Comparison of ENCODE assay signal across 1 cellular context in the genomic region with DNA sequence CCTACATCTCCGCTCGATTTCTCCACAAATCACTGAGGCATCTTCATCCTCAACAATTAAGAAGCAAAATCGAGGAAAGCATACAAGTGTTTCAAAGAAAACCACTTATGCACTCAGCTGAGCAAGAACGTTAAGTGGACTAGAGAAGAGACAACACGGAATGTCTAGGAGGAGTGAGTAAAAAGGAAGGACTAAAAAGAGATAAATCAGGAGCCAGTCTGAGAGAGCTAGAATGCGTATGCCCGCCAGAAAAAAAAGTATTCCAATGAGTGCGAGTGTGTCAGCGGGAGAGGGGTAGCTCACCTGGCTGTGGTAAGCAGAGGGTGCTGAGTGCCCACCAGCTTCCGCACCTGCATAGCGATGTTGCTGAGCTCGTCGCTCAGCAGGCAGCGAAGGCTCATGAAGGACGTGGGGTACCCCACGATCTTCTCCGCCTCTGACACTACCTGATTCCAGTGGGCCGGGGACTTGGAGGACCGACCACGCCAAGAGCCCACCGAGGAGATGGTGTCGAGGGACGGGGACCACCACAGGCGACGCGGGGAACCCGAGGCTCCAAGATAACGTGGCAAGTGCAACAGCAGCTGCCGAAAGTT.
TF ChIP-seq lines count a peak whose summit lies in the region.

No MANE protein-coding gene starts in this region.

TF ChIP-seq in GM12878, 131 proteins besides CTCF, POLR2A, EP300 and RAD21 (continued from another document):
- TF ChIP-seq, protein P1, sequence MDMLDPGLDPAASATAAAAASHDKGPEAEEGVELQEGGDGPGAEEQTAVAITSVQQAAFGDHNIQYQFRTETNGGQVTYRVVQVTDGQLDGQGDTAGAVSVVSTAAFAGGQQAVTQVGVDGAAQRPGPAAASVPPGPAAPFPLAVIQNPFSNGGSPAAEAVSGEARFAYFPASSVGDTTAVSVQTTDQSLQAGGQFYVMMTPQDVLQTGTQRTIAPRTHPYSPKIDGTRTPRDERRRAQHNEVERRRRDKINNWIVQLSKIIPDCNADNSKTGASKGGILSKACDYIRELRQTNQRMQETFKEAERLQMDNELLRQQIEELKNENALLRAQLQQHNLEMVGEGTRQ (IDR thresholded peaks at IDR 0.05; ENCODE audit: borderline replicate concordance, low read depth, low read length), result no peak
- no peak for TF ChIP-seq POLR2AphosphoS2 (IDR thresholded peaks at IDR 0.05; ENCODE audit: low read depth, low read length)
TF ChIP-seq in GM12878: peak in this region for 1.
